1 cellular context compared by ENCODE assay signal in genomic region chr11:117946842-117947526, GRCh38.
TF ChIP-seq lines count a peak whose summit lies in the region.

No MANE protein-coding gene starts in this region.

TF ChIP-seq in GM23338, 12 proteins besides CTCF, POLR2A, EP300 and RAD21 (continued from another document):
- no peak for TF ChIP-seq ZNF462 (CRISPR knock-in tag; IDR thresholded peaks at IDR 0.05)
- no peak for TF ChIP-seq POLR2AphosphoS5 (IDR thresholded peaks at IDR 0.05; ENCODE audit: low read depth)
- TF ChIP-seq ZNF331 (CRISPR knock-in tag; IDR thresholded peaks at IDR 0.05; ENCODE audit: low read depth): no peak
- no peak for TF ChIP-seq STAT1 (IDR thresholded peaks at IDR 0.05; ENCODE audit: unreplicated experiment)
- TF ChIP-seq ETS1 (IDR thresholded peaks at IDR 0.05): no peak
